In genomic region chr3:187062526-187063177, GRCh38 we compare ENCODE assay signal across 8 cellular contexts.
A peak's percentile ranks its signal among the peaks of the same experiment; 100 is the strongest.
DNase-seq lines count a peak whose midpoint lies in the region; ATAC-seq and TF ChIP-seq lines count a peak whose summit lies in the region.

No MANE protein-coding gene starts in this region.

- ATAC-seq in activated T-cell treated with anti-CD3 and anti-CD28 coated beads, Interleukin-2, amount 50 U/mL, for 72 hours (replicated peaks in 1 of 2): peak in 1 of 2 donors; percentile 6
- no peak for ATAC-seq in stimulated activated naive B cell treated with anti-CD40 and anti-IgM and Interleukin-4, amounts not matched to agents 10 μg/mL and 1 μg/mL and 100 μg/mL, for 72 hours (replicated peaks)
- ATAC-seq in GM21423 (IDR thresholded peaks at IDR 0.05; ENCODE audit: unreplicated experiment): no peak

- no peak for TF ChIP-seq CTCF in fibroblast of pulmonary artery (IDR thresholded peaks at IDR 0.05; ENCODE audit: low read length, missing control alignments)

- DNase-seq in activated T-cell treated with anti-CD3 and anti-CD28 coated beads, Interleukin-2, amount 50 U/mL, for 72 hours: no peak
- DNase-seq in activated T-cell treated with anti-CD3 and anti-CD28 coated beads, Interleukin-2, amount 50 U/mL, for 1 hour: no peak
- no peak for DNase-seq in T-helper 2 cell treated with Interferon-gamma antibody and Interleukin-4, amounts not matched to agents 5 μg/mL and 100 μg/mL, for 36 hours (ENCODE audit: low spot score)
- peak; percentile 91 for DNase-seq in fibroblast of pulmonary artery (ENCODE audit: low read depth)
- no peak for DNase-seq in stimulated activated naive B cell treated with anti-CD40 and anti-IgM and Interleukin-4, amounts not matched to agents 10 μg/mL and 1 μg/mL and 100 μg/mL, for 72 hours
- DNase-seq in T-helper 9 cell: no peak
- DNase-seq in NCI-H2081 (lab: John Stamatoyannopoulos, UW): no peak

- H3K4me3 Mint-ChIP-seq in activated T-cell treated with anti-CD3 and anti-CD28 coated beads, Interleukin-2, amount 50 U/mL, for 72 hours: peak overlapping the region; percentile 2 to 45
- H3K4me3 Mint-ChIP-seq in T-helper 2 cell treated with Interferon-gamma antibody and Interleukin-4, amounts not matched to agents 5 μg/mL and 100 μg/mL, for 36 hours: peak overlapping the region; percentile 32
- H3K4me3 Mint-ChIP-seq in stimulated activated naive B cell treated with anti-CD40 and anti-IgM and Interleukin-4, amounts not matched to agents 10 μg/mL and 1 μg/mL and 100 μg/mL, for 72 hours: peak overlapping the region; percentile 7 to 18

- H3K27ac Mint-ChIP-seq in activated T-cell treated with anti-CD3 and anti-CD28 coated beads, Interleukin-2, amount 50 U/mL, for 72 hours: peak overlapping the region; percentile 54
- H3K27ac Mint-ChIP-seq in T-helper 2 cell treated with Interferon-gamma antibody and Interleukin-4, amounts not matched to agents 5 μg/mL and 100 μg/mL, for 36 hours: peak overlapping the region; percentile 80
- H3K27ac Mint-ChIP-seq in stimulated activated naive B cell treated with anti-CD40 and anti-IgM and Interleukin-4, amounts not matched to agents 10 μg/mL and 1 μg/mL and 100 μg/mL, for 72 hours: peak overlapping the region; percentile 52

- no peaks in the 10 kb centered on the region for H3K9me3 Mint-ChIP-seq in activated T-cell treated with anti-CD3 and anti-CD28 coated beads, Interleukin-2, amount 50 U/mL, for 72 hours
- no peaks in the 10 kb centered on the region for H3K9me3 Mint-ChIP-seq in T-helper 2 cell treated with Interferon-gamma antibody and Interleukin-4, amounts not matched to agents 5 μg/mL and 100 μg/mL, for 36 hours
- H3K9me3 Mint-ChIP-seq in stimulated activated naive B cell treated with anti-CD40 and anti-IgM and Interleukin-4, amounts not matched to agents 10 μg/mL and 1 μg/mL and 100 μg/mL, for 72 hours: peaks cover 0 to 3% of the 10 kb centered on the region in 2 donors

- H3K27me3 Mint-ChIP-seq in activated T-cell treated with anti-CD3 and anti-CD28 coated beads, Interleukin-2, amount 50 U/mL, for 72 hours (ENCODE audit: low read depth): no peaks in the 10 kb centered on the region
- H3K27me3 Mint-ChIP-seq in T-helper 2 cell treated with Interferon-gamma antibody and Interleukin-4, amounts not matched to agents 5 μg/mL and 100 μg/mL, for 36 hours (ENCODE audit: low read depth): no peaks in the 10 kb centered on the region
- H3K27me3 Mint-ChIP-seq in stimulated activated naive B cell treated with anti-CD40 and anti-IgM and Interleukin-4, amounts not matched to agents 10 μg/mL and 1 μg/mL and 100 μg/mL, for 72 hours: no peaks in the 10 kb centered on the region

- peaks cover 18 to 58% of the 10 kb centered on the region in 2 donors for H3K36me3 Mint-ChIP-seq in activated T-cell treated with anti-CD3 and anti-CD28 coated beads, Interleukin-2, amount 50 U/mL, for 72 hours (ENCODE audit: insufficient read depth in 2 of 2)
- H3K36me3 Mint-ChIP-seq in T-helper 2 cell treated with Interferon-gamma antibody and Interleukin-4, amounts not matched to agents 5 μg/mL and 100 μg/mL, for 36 hours (ENCODE audit: low read depth): peaks cover 70% of the 10 kb centered on the region
- peaks cover 63 to 83% of the 10 kb centered on the region in 2 donors for H3K36me3 Mint-ChIP-seq in stimulated activated naive B cell treated with anti-CD40 and anti-IgM and Interleukin-4, amounts not matched to agents 10 μg/mL and 1 μg/mL and 100 μg/mL, for 72 hours

- H3K4me1 Mint-ChIP-seq in activated T-cell treated with anti-CD3 and anti-CD28 coated beads, Interleukin-2, amount 50 U/mL, for 72 hours (ENCODE audit: low read depth): peaks cover 76% of the 10 kb centered on the region
- H3K4me1 Mint-ChIP-seq in T-helper 2 cell treated with Interferon-gamma antibody and Interleukin-4, amounts not matched to agents 5 μg/mL and 100 μg/mL, for 36 hours (ENCODE audit: low read depth): peaks cover 57% of the 10 kb centered on the region
- H3K4me1 Mint-ChIP-seq in stimulated activated naive B cell treated with anti-CD40 and anti-IgM and Interleukin-4, amounts not matched to agents 10 μg/mL and 1 μg/mL and 100 μg/mL, for 72 hours: peaks cover 56 to 91% of the 10 kb centered on the region in 2 donors

- no peak overlapping the region for H3K4me3 ChIP-seq in fibroblast of pulmonary artery (replicated peaks; ENCODE audit: low read depth, low read length)
